9 cellular contexts compared by ENCODE assay signal in genomic region chr13:75416327-75417005, GRCh38.
DNase-seq lines count a peak whose midpoint lies in the region; ATAC-seq and TF ChIP-seq lines count a peak whose summit lies in the region.
"Had no signal": no experiment of that assay in that cellular context is flagged by ENCODE, and none has a peak within 500 bp of the region (broad histone marks: within the 10 kb centered on the region; RNA-seq: fewer than 3 reads in every experiment).

No MANE protein-coding gene starts in this region.

- peak overlapping the region; percentile 76 for H3K27ac ChIP-seq in RWPE1
- H3K27ac ChIP-seq in MM.1S (ENCODE audit: low read length): no peak overlapping the region

- no peak overlapping the region for H3K27ac Mint-ChIP-seq in stimulated activated memory B cell treated with anti-CD40 and anti-IgM and Interleukin-4, amounts not matched to agents 10 μg/mL and 1 μg/mL and 100 μg/mL, for 72 hours
- H3K27ac Mint-ChIP-seq: activated naive CD4-positive, alpha-beta T cell treated with anti-CD3 and anti-CD28 coated beads, Interleukin-2, amount 50 U/mL, for 24 hours had no signal

- no peak overlapping the region for H3K4me2 ChIP-seq in MM.1S (ENCODE audit: low read depth, low read length)

- no peak for TF ChIP-seq CTCF in RWPE1 (conservative IDR thresholded peaks at IDR 0.05; ENCODE audit: low read depth)
- no peak for TF ChIP-seq CTCF in MM.1S (IDR thresholded peaks at IDR 0.05; ENCODE audit: low read length)

- no peaks in the 10 kb centered on the region for H3F3A ChIP-seq in MM.1S (ENCODE audit: insufficient read depth, low read length)

- no peak overlapping the region for H3K4me3 ChIP-seq in MM.1S (ENCODE audit: low read length)

- H3K4me1 ChIP-seq in MM.1S (ENCODE audit: low read length): no peaks in the 10 kb centered on the region

- no peaks in the 10 kb centered on the region for H3K79me2 ChIP-seq in MM.1S (ENCODE audit: low read length)

- no peaks in the 10 kb centered on the region for H3K9me2 ChIP-seq in MM.1S (replicated peaks; ENCODE audit: insufficient read depth, low read length)

- no peak overlapping the region for H3K4me3 Mint-ChIP-seq in stimulated activated memory B cell treated with anti-CD40 and anti-IgM and Interleukin-4, amounts not matched to agents 10 μg/mL and 1 μg/mL and 100 μg/mL, for 72 hours
- H3K4me3 Mint-ChIP-seq: activated naive CD4-positive, alpha-beta T cell treated with anti-CD3 and anti-CD28 coated beads, Interleukin-2, amount 50 U/mL, for 24 hours had no signal

- H3K27me3 Mint-ChIP-seq in stimulated activated memory B cell treated with anti-CD40 and anti-IgM and Interleukin-4, amounts not matched to agents 10 μg/mL and 1 μg/mL and 100 μg/mL, for 72 hours: peaks cover 35% of the 10 kb centered on the region

- no peaks in the 10 kb centered on the region for H3K9me3 Mint-ChIP-seq in stimulated activated memory B cell treated with anti-CD40 and anti-IgM and Interleukin-4, amounts not matched to agents 10 μg/mL and 1 μg/mL and 100 μg/mL, for 72 hours
- H3K9me3 Mint-ChIP-seq: activated naive CD4-positive, alpha-beta T cell treated with anti-CD3 and anti-CD28 coated beads, Interleukin-2, amount 50 U/mL, for 24 hours had no signal

- H3K27me3 ChIP-seq in MM.1S (replicated peaks; ENCODE audit: insufficient read depth, low read length): no peaks in the 10 kb centered on the region

- H3K9ac ChIP-seq in MM.1S (ENCODE audit: low read length): no peak overlapping the region

- DNase-seq in NCI-H345 (lab: John Stamatoyannopoulos, UW) (peak; percentile 18), NCI-H345 treated with DMSO at 0.1 percent for 48 hours (lab: John Stamatoyannopoulos, UW; ENCODE audit: unreplicated experiment) (no peak), HEK293T (ENCODE audit: extremely low spot score) (no peak), RWPE1 (ENCODE audit: low spot score) (no peak), glomerular visceral epithelial cell (ENCODE audit: extremely low spot score) (no peak), NCI-H2107 treated with DMSO at 0.1 percent for 48 hours (lab: John Stamatoyannopoulos, UW; ENCODE audit: unreplicated experiment) (no peak), MM.1S (no peak)

- ATAC-seq in stimulated activated memory B cell treated with anti-CD40 and anti-IgM and Interleukin-4, amounts not matched to agents 10 μg/mL and 1 μg/mL and 100 μg/mL, for 72 hours: peak; percentile 68

- no peaks in the 10 kb centered on the region for H3K4me1 Mint-ChIP-seq in stimulated activated memory B cell treated with anti-CD40 and anti-IgM and Interleukin-4, amounts not matched to agents 10 μg/mL and 1 μg/mL and 100 μg/mL, for 72 hours
- H3K4me1 Mint-ChIP-seq: activated naive CD4-positive, alpha-beta T cell treated with anti-CD3 and anti-CD28 coated beads, Interleukin-2, amount 50 U/mL, for 24 hours had no signal

- no peaks in the 10 kb centered on the region for H4K20me1 ChIP-seq in MM.1S (ENCODE audit: insufficient read depth, low read length)

- H2AFZ ChIP-seq in MM.1S (ENCODE audit: low read length): no peak overlapping the region

- no peaks in the 10 kb centered on the region for H3K36me3 Mint-ChIP-seq in stimulated activated memory B cell treated with anti-CD40 and anti-IgM and Interleukin-4, amounts not matched to agents 10 μg/mL and 1 μg/mL and 100 μg/mL, for 72 hours
- H3K36me3 Mint-ChIP-seq: activated naive CD4-positive, alpha-beta T cell treated with anti-CD3 and anti-CD28 coated beads, Interleukin-2, amount 50 U/mL, for 24 hours had no signal

- POLR2A ChIA-PET in HEK293T (lab: Yijun Ruan, JAX) (interaction anchor here (1.0 kb wide), 1 partner anchor 22 kb away, joined by 4 read pairs; no protein-coding TSS in a partner anchor), RWPE1 (lab: Yijun Ruan, JAX; ENCODE audit: low non-redundant PET) (no interaction called here)

- no peaks in the 10 kb centered on the region for H3K36me3 ChIP-seq in MM.1S (replicated peaks; ENCODE audit: insufficient read depth, low read length)

- no peaks in the 10 kb centered on the region for H3K9me3 ChIP-seq in MM.1S (replicated peaks; ENCODE audit: insufficient read depth, low read length)

- CTCF ChIA-PET in HEK293T (lab: Yijun Ruan, JAX) (interaction anchor here (0.6 to 1.6 kb wide), 3 partner anchors 16 to 66 kb away, joined by 3 to 7 read pairs (median 5); partner anchors contain the start of gene TBC1D4), RWPE1 (lab: Yijun Ruan, JAX) (interaction anchor here (0.6 kb wide), 1 partner anchor 44 kb away, joined by 4 read pairs; no protein-coding TSS in a partner anchor)

TF ChIP-seq in HEK293T, 16 proteins besides CTCF, POLR2A, EP300 and RAD21:
- TF ChIP-seq PKNOX1 (IDR thresholded peaks at IDR 0.05): peak; percentile 51
- no peak for TF ChIP-seq ARNT (IDR thresholded peaks at IDR 0.05)
